Comparison of ENCODE assay signal across 8 cellular contexts in genomic region chr17:76710863-76711611, GRCh38. TPM values are rescaled to one million over a fixed set of nuclear protein-coding genes. Genes with fewer than 3 reads are reported as not detected.
A peak's percentile ranks its signal among the peaks of the same experiment; 100 is the strongest.
DNase-seq lines count a peak whose midpoint lies in the region; ATAC-seq, FAIRE-seq and TF ChIP-seq lines count a peak whose summit lies in the region.

TSS of gene MXRA7 (minus strand) at chr17:76710965. CDS start at chr17:76710946, 19 bp downstream.

- WGBS in smooth muscle cell (ENCODE audit: low lambda C conversion rate), result 4% methylated on average over 30 of the region's 56 CpGs

- H3K27me3 ChIP-seq in GM06990 (replicated peaks; ENCODE audit: control insufficient read depth, insufficient read depth, low read length) (no peaks in the 10 kb centered on the region), MM.1S (replicated peaks; ENCODE audit: insufficient read depth, low read length) (0 out of 2 replicates have a peak, but pooled peaks cover 5% of the 10 kb centered on the region), smooth muscle cell (ENCODE audit: low read depth) (no peaks in the 10 kb centered on the region)

- FAIRE-seq in kidney (lab: Jason Lieb, UNC), result no peak

- H2AFZ ChIP-seq in MM.1S (ENCODE audit: low read length) (no peak within 1 kb of the TSS), smooth muscle cell (ENCODE audit: low read depth) (no peak within 1 kb of the TSS)

- H3K9me3 ChIP-seq in MM.1S (replicated peaks; ENCODE audit: insufficient read depth, low read length) (no peaks in the 10 kb centered on the region), kidney (ENCODE audit: control insufficient read depth in 1 of 2, low read length in 2 of 2) (no peaks in the 10 kb centered on the region), smooth muscle cell (replicated peaks; ENCODE audit: low read depth) (no peaks in the 10 kb centered on the region)

- H3K4me1 ChIP-seq in MM.1S (ENCODE audit: low read length) (peaks cover 17% of the 10 kb centered on the region), kidney (ENCODE audit: control insufficient read depth in 1 of 2, insufficient read depth in 1 of 2, low read depth in 1 of 2, low read length in 2 of 2) (peaks cover 18 to 19% of the 10 kb centered on the region in 2 donors), smooth muscle cell (ENCODE audit: low read depth) (peaks cover 35% of the 10 kb centered on the region)

- H3K9ac ChIP-seq in MM.1S (ENCODE audit: low read length) (no peak within 1 kb of the TSS), kidney (ENCODE audit: low read length in 2 of 2) (peak within 1 kb of the TSS; percentile 67 to 73), smooth muscle cell (ENCODE audit: low read depth) (peak within 1 kb of the TSS; percentile 93)

- TF ChIP-seq CTCF in GM06990 (IDR thresholded peaks at IDR 0.05; ENCODE audit: insufficient read depth, low read length, poor library complexity, severe bottlenecking) (no peak), MM.1S (IDR thresholded peaks at IDR 0.05; ENCODE audit: low read length) (no peak), choroid plexus epithelial cell (conservative IDR thresholded peaks at IDR 0.05; ENCODE audit: low read depth, low read length) (no peak), kidney (IDR thresholded peaks at IDR 0.05; ENCODE audit: borderline replicate concordance, extremely low read depth, insufficient read depth) (no peak), smooth muscle cell (IDR thresholded peaks at IDR 0.05; ENCODE audit: borderline replicate concordance, insufficient read depth, poor library complexity, severe bottlenecking) (no peak)

- peaks cover 12% of the 10 kb centered on the region for H3K79me2 ChIP-seq in MM.1S (ENCODE audit: low read length)
- peaks cover 24% of the 10 kb centered on the region for H3K79me2 ChIP-seq in smooth muscle cell (ENCODE audit: low read depth)

- no peak within 1 kb of the TSS for H3K27ac ChIP-seq in MM.1S (ENCODE audit: low read length)
- H3K27ac ChIP-seq in kidney (ENCODE audit: low read depth in 2 of 2, low read length in 2 of 2), result peak within 1 kb of the TSS; percentile 65 to 90
- H3K27ac ChIP-seq in smooth muscle cell (ENCODE audit: low read depth), result peak within 1 kb of the TSS; percentile 98

- H3F3A ChIP-seq in MM.1S (ENCODE audit: insufficient read depth, low read length) (peaks cover 17% of the 10 kb centered on the region), smooth muscle cell (ENCODE audit: low read depth) (peaks cover 22% of the 10 kb centered on the region)

- peak within 1 kb of the TSS; percentile 33 for H3K4me3 ChIP-seq in GM06990 (replicated peaks; ENCODE audit: low read depth, low read length)
- H3K4me3 ChIP-seq in MM.1S (ENCODE audit: low read length), result peak within 1 kb of the TSS; percentile 34; the same call in 1 of the 2 replicates
- peak within 1 kb of the TSS; percentile 79 for H3K4me3 ChIP-seq in choroid plexus epithelial cell (ENCODE audit: low read depth, low read length)
- peak within 1 kb of the TSS; percentile 37 to 68 for H3K4me3 ChIP-seq in kidney (ENCODE audit: low read length in 2 of 2)
- peak within 1 kb of the TSS; percentile 81 for H3K4me3 ChIP-seq in smooth muscle cell

- no peaks in the 10 kb centered on the region for H3K9me2 ChIP-seq in MM.1S (replicated peaks; ENCODE audit: insufficient read depth, low read length)

- intact Hi-C loops in kidney (cut with DNase I), result no loop called here

- ATAC-seq in GM21526 (IDR thresholded peaks at IDR 0.05; ENCODE audit: low FRiP score, unreplicated experiment), result no peak

- DNase-seq in GM06990 (ENCODE audit: extremely low read depth, insufficient read length), result peak; percentile 41
- peak; percentile 35 for DNase-seq in MM.1S
- peak; percentile 41 for DNase-seq in activated CD4-positive, alpha-beta T cell treated with anti-CD3 and anti-CD28 coated beads for 1 hour
- DNase-seq in choroid plexus epithelial cell (ENCODE audit: low read depth), result peak; percentile 60
- peak; percentile 90 for DNase-seq in kidney
- peak; percentile 62 for DNase-seq in smooth muscle cell (lab: John Stamatoyannopoulos, UW; ENCODE audit: unreplicated experiment)
- no peak for DNase-seq in GDM1 (lab: John Stamatoyannopoulos, UW)

- H3K4me2 ChIP-seq in MM.1S (ENCODE audit: low read depth, low read length), result peak within 1 kb of the TSS; percentile 57
- peak within 1 kb of the TSS; percentile 90 for H3K4me2 ChIP-seq in smooth muscle cell

- H3K36me3 ChIP-seq in GM06990 (ENCODE audit: control insufficient read depth, insufficient read depth, low read length), result peaks cover 4% of the 10 kb centered on the region
- no peaks in the 10 kb centered on the region for H3K36me3 ChIP-seq in MM.1S (replicated peaks; ENCODE audit: insufficient read depth, low read length)
- peaks cover 10 to 22% of the 10 kb centered on the region in 2 donors for H3K36me3 ChIP-seq in kidney (ENCODE audit: control insufficient read depth in 1 of 2, insufficient read depth in 2 of 2, low read length in 2 of 2)
- no peaks in the 10 kb centered on the region for H3K36me3 ChIP-seq in smooth muscle cell (ENCODE audit: low read depth)

- no peaks in the 10 kb centered on the region for H4K20me1 ChIP-seq in MM.1S (ENCODE audit: insufficient read depth, low read length)
- peaks cover 70% of the 10 kb centered on the region for H4K20me1 ChIP-seq in smooth muscle cell (ENCODE audit: low read depth)

RNA-seq across cellular contexts. Expression of gene MXRA7, which starts in this region (rescaled TPM):
- total RNA-seq in kidney (130 TPM), smooth muscle cell (131 and 134 TPM in 2 replicates)
- polyA plus RNA-seq in kidney (ENCODE audit: insufficient read depth, low read depth, low replicate concordance) (72.4 TPM), smooth muscle cell (157 and 158 TPM in 2 replicates)
